In genomic region chr5:2499917-2500316, GRCh38 we compare ENCODE assay signal across 11 cellular contexts.
"Had no signal": no experiment of that assay in that cellular context is flagged by ENCODE, and none has a peak within 500 bp of the region (broad histone marks: within the 10 kb centered on the region; RNA-seq: fewer than 3 reads in every experiment).

No MANE protein-coding gene starts in this region.

- DNase-seq: GM23248, GOT3, H7, H9, HCEC 1CT, HFFc6 had no signal

- FAIRE-seq: H1, H54 had no signal

- ATAC-seq: GM23338, HCT116 had no signal

- H3K36me3 ChIP-seq: HAP-1 had no signal

- H3K4me3 ChIP-seq: GM23248, GM23338, HAP-1 had no signal

- H3K4me1 ChIP-seq: HAP-1 had no signal

- H3K9me3 ChIP-seq: HAP-1 had no signal

- H3K27ac ChIP-seq: GM23248 had no signal
